In genomic region chr17:7241783-7242716, GRCh38 we compare ENCODE assay signal across 7 cellular contexts. TPM values are rescaled to one million over a fixed set of nuclear protein-coding genes. Genes with fewer than 3 reads are reported as not detected.
DNase-seq lines count a peak whose midpoint lies in the region; ATAC-seq and TF ChIP-seq lines count a peak whose summit lies in the region.

TSS of gene GABARAP (minus strand) at chr17:7242449. CDS start at chr17:7242330, 119 bp downstream.

- peak within 1 kb of the TSS; percentile 91 for H3K27ac Mint-ChIP-seq in activated CD4-positive, alpha-beta T cell treated with anti-CD3 and anti-CD28 coated beads, Interleukin-2, amount 10 ng/mL, durations not matched to agents 24 days and 14 days

- peaks cover 48% of the 10 kb centered on the region for H3K36me3 Mint-ChIP-seq in activated CD4-positive, alpha-beta T cell treated with anti-CD3 and anti-CD28 coated beads, Interleukin-2, amount 10 ng/mL, durations not matched to agents 24 days and 14 days (ENCODE audit: low read depth)

- H3K4me1 Mint-ChIP-seq in activated CD4-positive, alpha-beta T cell treated with anti-CD3 and anti-CD28 coated beads, Interleukin-2, amount 10 ng/mL, durations not matched to agents 24 days and 14 days: peaks cover 45% of the 10 kb centered on the region

- TF ChIP-seq CTCF in coronary artery (IDR thresholded peaks at IDR 0.05): no peak

- peak; percentile 35 for ATAC-seq in GM18502 (IDR thresholded peaks at IDR 0.05; ENCODE audit: poor library complexity, unreplicated experiment)
- peak; percentile 31 for ATAC-seq in HG03175 (IDR thresholded peaks at IDR 0.05; ENCODE audit: unreplicated experiment)
- ATAC-seq in left colon: peak; percentile 51

- DNase-seq in NCI-H510A treated with DMSO at 0.1 percent for 48 hours (lab: John Stamatoyannopoulos, UW) (peak; percentile 93), coronary artery (ENCODE audit: low spot score) (peak; percentile 95), left colon (peak; percentile 92 to 96)
- DNase-seq in activated CD4-positive, alpha-beta T cell treated with anti-CD3 and anti-CD28 coated beads, Interleukin-2, amount 10 ng/mL, durations not matched to agents 24 days and 14 days: peak; percentile 97
- peak; percentile 90 to 97 for DNase-seq in stimulated activated CD4-positive, alpha-beta T cell treated with anti-CD3 and anti-CD28 coated beads, Interleukin-1b, Interleukin-23, amount 100 ng/mL, for 4 hours (ENCODE audit: low read depth in 2 of 2)

- intact Hi-C loops in activated CD4-positive, alpha-beta T cell treated with anti-CD3 and anti-CD28 coated beads, Interleukin-2, amount 10 ng/mL, durations not matched to agents 24 days and 14 days (cut with micrococcal nuclease): loop anchor here (2.0 kb wide), 1 partner anchor 73 kb away; the partner anchor contains the start of gene GPS2
- intact Hi-C loops in left colon (cut with DNase I, micrococcal nuclease): no loop called here

- H3K27me3 Mint-ChIP-seq in activated CD4-positive, alpha-beta T cell treated with anti-CD3 and anti-CD28 coated beads, Interleukin-2, amount 10 ng/mL, durations not matched to agents 24 days and 14 days: no peaks in the 10 kb centered on the region

- H3K4me3 ChIP-seq in coronary artery: peak within 1 kb of the TSS; percentile 98

- peak within 1 kb of the TSS; percentile 99 to 100 for H3K27ac ChIP-seq in coronary artery

- H3K4me3 Mint-ChIP-seq in activated CD4-positive, alpha-beta T cell treated with anti-CD3 and anti-CD28 coated beads, Interleukin-2, amount 10 ng/mL, durations not matched to agents 24 days and 14 days: peak within 1 kb of the TSS; percentile 85

- no peaks in the 10 kb centered on the region for H3K9me3 Mint-ChIP-seq in activated CD4-positive, alpha-beta T cell treated with anti-CD3 and anti-CD28 coated beads, Interleukin-2, amount 10 ng/mL, durations not matched to agents 24 days and 14 days

RNA-seq across cellular contexts. Expression of gene GABARAP, which starts in this region (rescaled TPM):
- 124 and 126 TPM in 2 replicates for total RNA-seq in activated CD4-positive, alpha-beta T cell treated with anti-CD3 and anti-CD28 coated beads, Interleukin-2, amount 10 ng/mL, durations not matched to agents 24 days and 14 days
- total RNA-seq in left colon: 100 to 1,000 TPM; 431 to 505 TPM

Comparison
In these comparisons a context has a peak if more than half of its experiments do, and no peak if none do; other contexts are left out.
1. Peak in every context shown above with its lines: DNase-seq, ATAC-seq, H3K4me3 ChIP-seq and H3K27ac ChIP-seq.